8 cellular contexts compared by ENCODE assay signal in genomic region chr2:135744761-135745314, GRCh38. TPM values are rescaled to one million over a fixed set of nuclear protein-coding genes. Genes with fewer than 3 reads are reported as not detected.
DNase-seq lines count a peak whose midpoint lies in the region; ATAC-seq lines count a peak whose summit lies in the region.

No MANE protein-coding gene starts in this region.

- peaks cover 41% of the 10 kb centered on the region for H3K36me3 Mint-ChIP-seq in activated CD8-positive, alpha-beta memory T cell treated with anti-CD3 and anti-CD28 coated beads, Interleukin-2, amount 10 ng/mL, durations not matched to agents 7 days and 5 days
- peaks cover 54% of the 10 kb centered on the region for H3K36me3 Mint-ChIP-seq in activated CD4-positive, alpha-beta memory T cell treated with anti-CD3 and anti-CD28 coated beads, Interleukin-2, amount 10 ng/mL, durations not matched to agents 7 days and 5 days (ENCODE audit: low read depth)

- H3K4me1 Mint-ChIP-seq in activated CD8-positive, alpha-beta memory T cell treated with anti-CD3 and anti-CD28 coated beads, Interleukin-2, amount 10 ng/mL, durations not matched to agents 7 days and 5 days: peaks cover 34% of the 10 kb centered on the region
- H3K4me1 Mint-ChIP-seq in activated CD4-positive, alpha-beta memory T cell treated with anti-CD3 and anti-CD28 coated beads, Interleukin-2, amount 10 ng/mL, durations not matched to agents 7 days and 5 days: peaks cover 44% of the 10 kb centered on the region

- DNase-seq in activated CD8-positive, alpha-beta memory T cell treated with anti-CD3 and anti-CD28 coated beads, Interleukin-2, amount 10 ng/mL, durations not matched to agents 7 days and 5 days: peak; percentile 56
- no peak for DNase-seq in activated CD8-positive, alpha-beta memory T cell treated with anti-CD3 and anti-CD28 coated beads for 24 hours
- DNase-seq in KBM-7 (peak; percentile 45), islet precursor cell (peak; percentile 64)
- no peak for DNase-seq in activated CD4-positive, alpha-beta memory T cell treated with anti-CD3 and anti-CD28 coated beads, Interleukin-2, amount 10 ng/mL, durations not matched to agents 7 days and 5 days
- DNase-seq in activated effector memory CD4-positive, alpha-beta T cell treated with anti-CD3 and anti-CD28 coated beads, Interleukin-2, amount 50 U/mL, for 16 hours: no peak

- no peaks in the 10 kb centered on the region for H3K9me3 Mint-ChIP-seq in activated CD8-positive, alpha-beta memory T cell treated with anti-CD3 and anti-CD28 coated beads, Interleukin-2, amount 10 ng/mL, durations not matched to agents 7 days and 5 days (ENCODE audit: low read depth)
- H3K9me3 Mint-ChIP-seq in activated CD4-positive, alpha-beta memory T cell treated with anti-CD3 and anti-CD28 coated beads, Interleukin-2, amount 10 ng/mL, durations not matched to agents 7 days and 5 days: peaks cover 2% of the 10 kb centered on the region

- H3K27ac Mint-ChIP-seq in activated CD8-positive, alpha-beta memory T cell treated with anti-CD3 and anti-CD28 coated beads, Interleukin-2, amount 10 ng/mL, durations not matched to agents 7 days and 5 days: no peak overlapping the region
- H3K27ac Mint-ChIP-seq in activated CD4-positive, alpha-beta memory T cell treated with anti-CD3 and anti-CD28 coated beads, Interleukin-2, amount 10 ng/mL, durations not matched to agents 7 days and 5 days: no peak overlapping the region

- CTCF ChIA-PET in activated CD8-positive, alpha-beta memory T cell treated with anti-CD3 and anti-CD28 coated beads, Interleukin-2, amount 10 ng/mL, durations not matched to agents 7 days and 5 days (lab: Charles Lee): interaction anchor here (1.2 to 2.9 kb wide), 3 partner anchors 14 to 741 kb away, joined by 3 to 11 read pairs (median 3); no protein-coding TSS in a partner anchor
- CTCF ChIA-PET in activated CD4-positive, alpha-beta memory T cell treated with anti-CD3 and anti-CD28 coated beads, Interleukin-2, amount 10 ng/mL, durations not matched to agents 7 days and 5 days (lab: Charles Lee): interaction anchor here (1.8 kb wide), 1 partner anchor 53 kb away, joined by 7 read pairs; no protein-coding TSS in a partner anchor

- in situ Hi-C loops in KBM-7 (cut with MboI; ENCODE audit: low pct_unique_long_range_greater_than_20kb, low sequenced_read_pairs): no loop called here

- H3K4me3 Mint-ChIP-seq in activated CD8-positive, alpha-beta memory T cell treated with anti-CD3 and anti-CD28 coated beads, Interleukin-2, amount 10 ng/mL, durations not matched to agents 7 days and 5 days: peak overlapping the region; percentile 57
- peak overlapping the region; percentile 60 for H3K4me3 Mint-ChIP-seq in activated CD4-positive, alpha-beta memory T cell treated with anti-CD3 and anti-CD28 coated beads, Interleukin-2, amount 10 ng/mL, durations not matched to agents 7 days and 5 days

- no peaks in the 10 kb centered on the region for H3K27me3 Mint-ChIP-seq in activated CD8-positive, alpha-beta memory T cell treated with anti-CD3 and anti-CD28 coated beads, Interleukin-2, amount 10 ng/mL, durations not matched to agents 7 days and 5 days
- no peaks in the 10 kb centered on the region for H3K27me3 Mint-ChIP-seq in activated CD4-positive, alpha-beta memory T cell treated with anti-CD3 and anti-CD28 coated beads, Interleukin-2, amount 10 ng/mL, durations not matched to agents 7 days and 5 days

- ATAC-seq in activated CD8-positive, alpha-beta memory T cell treated with anti-CD3 and anti-CD28 coated beads, Interleukin-2, amount 10 ng/mL, durations not matched to agents 7 days and 5 days: no peak
- no peak for ATAC-seq in HG03196 (IDR thresholded peaks at IDR 0.05; ENCODE audit: unreplicated experiment)
- no peak for ATAC-seq in activated CD4-positive, CD25-positive, alpha-beta regulatory T cell treated with anti-CD3 and anti-CD28 coated beads, Interleukin-2, amount 50 U/mL, for 24 hours

- POLR2A ChIA-PET in activated CD4-positive, alpha-beta memory T cell treated with anti-CD3 and anti-CD28 coated beads, Interleukin-2, amount 10 ng/mL, durations not matched to agents 7 days and 5 days (lab: Charles Lee): interaction anchor here (0.6 to 1.8 kb wide), 4 partner anchors 11 to 125 kb away, joined by 3 to 6 read pairs (median 4); no protein-coding TSS in a partner anchor

RNA-seq across cellular contexts. Expression of gene UBXN4, which starts 3.2 kb away (rescaled TPM):
- total RNA-seq in activated CD8-positive, alpha-beta memory T cell treated with anti-CD3 and anti-CD28 coated beads, Interleukin-2, amount 10 ng/mL, durations not matched to agents 7 days and 5 days: 100 to 1,000 TPM; 105 to 112 TPM
- total RNA-seq in activated CD4-positive, alpha-beta memory T cell treated with anti-CD3 and anti-CD28 coated beads, Interleukin-2, amount 10 ng/mL, durations not matched to agents 7 days and 5 days: 100 to 1,000 TPM; 118 to 126 TPM

Comparison
In these comparisons a context has a peak if more than half of its experiments do, and no peak if none do; other contexts are left out.
1. DNase-seq: peak in activated CD8-positive, alpha-beta memory T cell treated with anti-CD3 and anti-CD28 coated beads, Interleukin-2, amount 10 ng/mL, durations not matched to agents 7 days and 5 days (single experiment), KBM-7 (single experiment) and islet precursor cell (single experiment); none in activated CD8-positive, alpha-beta memory T cell treated with anti-CD3 and anti-CD28 coated beads for 24 hours (single experiment), activated CD4-positive, alpha-beta memory T cell treated with anti-CD3 and anti-CD28 coated beads, Interleukin-2, amount 10 ng/mL, durations not matched to agents 7 days and 5 days (single experiment) and activated effector memory CD4-positive, alpha-beta T cell treated with anti-CD3 and anti-CD28 coated beads, Interleukin-2, amount 50 U/mL, for 16 hours (single experiment).